Comparison of ENCODE assay signal across 12 cellular contexts in the genomic region with DNA sequence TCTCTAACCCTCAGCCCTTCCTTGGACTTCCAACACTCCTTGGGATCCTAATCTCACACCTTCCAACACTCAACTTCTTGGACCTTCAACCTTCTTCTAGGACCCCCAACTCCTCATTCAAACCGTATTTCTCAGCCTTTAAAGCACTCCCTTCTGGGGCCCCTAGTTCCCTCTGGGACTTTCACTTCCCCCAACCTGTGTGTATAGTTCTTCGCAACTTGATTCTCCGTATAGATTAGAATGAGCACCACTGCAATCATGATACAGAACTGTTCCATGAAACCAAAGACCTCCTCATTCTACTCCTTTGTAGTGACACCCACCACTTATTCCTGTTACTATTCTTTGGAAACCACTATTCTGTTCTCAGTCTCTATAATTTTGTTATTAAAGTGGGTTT.
A peak's percentile ranks its signal among the peaks of the same experiment; 100 is the strongest.
DNase-seq lines count a peak whose midpoint lies in the region; ATAC-seq and TF ChIP-seq lines count a peak whose summit lies in the region.
"Had no signal": no experiment of that assay in that cellular context is flagged by ENCODE, and none has a peak within 500 bp of the region (broad histone marks: within the 10 kb centered on the region; RNA-seq: fewer than 3 reads in every experiment).

No MANE protein-coding gene starts in this region.

- H3K27me3 Mint-ChIP-seq in activated CD4-positive, alpha-beta T cell treated with anti-CD3 and anti-CD28 coated beads, Interleukin-2, amount 10 ng/mL, durations not matched to agents 7 days and 5 days: no peaks in the 10 kb centered on the region
- H3K27me3 Mint-ChIP-seq in activated T-helper 2 cell treated with anti-CD3 and anti-CD28 coated beads, Interferon-gamma antibody, Interleukin-2, Interleukin-4, amounts not matched to agents 10 μg/mL and 5 μg/mL and 100 μg/mL, durations not matched to agents 14 hours and 24 hours and 36 hours (ENCODE audit: low read depth): no peaks in the 10 kb centered on the region

- H3K4me1 Mint-ChIP-seq in activated CD4-positive, alpha-beta T cell treated with anti-CD3 and anti-CD28 coated beads, Interleukin-2, amount 10 ng/mL, durations not matched to agents 7 days and 5 days: peaks cover 12% of the 10 kb centered on the region
- peaks cover 31% of the 10 kb centered on the region for H3K4me1 Mint-ChIP-seq in activated T-helper 2 cell treated with anti-CD3 and anti-CD28 coated beads, Interferon-gamma antibody, Interleukin-2, Interleukin-4, amounts not matched to agents 10 μg/mL and 5 μg/mL and 100 μg/mL, durations not matched to agents 14 hours and 24 hours and 36 hours (ENCODE audit: low read depth)
- peaks cover 7% of the 10 kb centered on the region for H3K4me1 Mint-ChIP-seq in stimulated activated effector memory CD8-positive, alpha-beta T cell treated with anti-CD3 and anti-CD28 coated beads, Interleukin-12 subunit alpha, Interleukin-12 subunit beta, amount 100 ng/mL, for 72 hours
- H3K4me1 Mint-ChIP-seq: nephron had no signal

- CTCF ChIA-PET in activated CD4-positive, alpha-beta T cell treated with anti-CD3 and anti-CD28 coated beads, Interleukin-2, amount 10 ng/mL, durations not matched to agents 7 days and 5 days (lab: Charles Lee): no interaction called here

- TF ChIP-seq CTCF in testis (IDR thresholded peaks at IDR 0.05): no peak

- no peak overlapping the region for H3K4me3 ChIP-seq in testis

- POLR2A ChIA-PET in activated CD4-positive, alpha-beta T cell treated with anti-CD3 and anti-CD28 coated beads, Interleukin-2, amount 10 ng/mL, durations not matched to agents 7 days and 5 days (lab: Charles Lee): no interaction called here

- H3K27ac Mint-ChIP-seq in activated CD4-positive, alpha-beta T cell treated with anti-CD3 and anti-CD28 coated beads, Interleukin-2, amount 10 ng/mL, durations not matched to agents 7 days and 5 days: peak overlapping the region; percentile 3
- peak overlapping the region; percentile 92 for H3K27ac Mint-ChIP-seq in activated T-helper 2 cell treated with anti-CD3 and anti-CD28 coated beads, Interferon-gamma antibody, Interleukin-2, Interleukin-4, amounts not matched to agents 10 μg/mL and 5 μg/mL and 100 μg/mL, durations not matched to agents 14 hours and 24 hours and 36 hours
- peak overlapping the region; percentile 70 for H3K27ac Mint-ChIP-seq in stimulated activated effector memory CD8-positive, alpha-beta T cell treated with anti-CD3 and anti-CD28 coated beads, Interleukin-12 subunit alpha, Interleukin-12 subunit beta, amount 100 ng/mL, for 72 hours

- H3K36me3 Mint-ChIP-seq in activated CD4-positive, alpha-beta T cell treated with anti-CD3 and anti-CD28 coated beads, Interleukin-2, amount 10 ng/mL, durations not matched to agents 7 days and 5 days (ENCODE audit: low read depth): peaks cover 37% of the 10 kb centered on the region
- peaks cover 52% of the 10 kb centered on the region for H3K36me3 Mint-ChIP-seq in activated T-helper 2 cell treated with anti-CD3 and anti-CD28 coated beads, Interferon-gamma antibody, Interleukin-2, Interleukin-4, amounts not matched to agents 10 μg/mL and 5 μg/mL and 100 μg/mL, durations not matched to agents 14 hours and 24 hours and 36 hours (ENCODE audit: low read depth)
- peaks cover 95% of the 10 kb centered on the region for H3K36me3 Mint-ChIP-seq in stimulated activated effector memory CD8-positive, alpha-beta T cell treated with anti-CD3 and anti-CD28 coated beads, Interleukin-12 subunit alpha, Interleukin-12 subunit beta, amount 100 ng/mL, for 72 hours

- H3K9me3 Mint-ChIP-seq in activated CD4-positive, alpha-beta T cell treated with anti-CD3 and anti-CD28 coated beads, Interleukin-2, amount 10 ng/mL, durations not matched to agents 7 days and 5 days: no peaks in the 10 kb centered on the region
- H3K9me3 Mint-ChIP-seq in activated T-helper 2 cell treated with anti-CD3 and anti-CD28 coated beads, Interferon-gamma antibody, Interleukin-2, Interleukin-4, amounts not matched to agents 10 μg/mL and 5 μg/mL and 100 μg/mL, durations not matched to agents 14 hours and 24 hours and 36 hours: no peaks in the 10 kb centered on the region
- no peaks in the 10 kb centered on the region for H3K9me3 Mint-ChIP-seq in stimulated activated effector memory CD8-positive, alpha-beta T cell treated with anti-CD3 and anti-CD28 coated beads, Interleukin-12 subunit alpha, Interleukin-12 subunit beta, amount 100 ng/mL, for 72 hours
- H3K9me3 Mint-ChIP-seq: nephron had no signal

- no peak for DNase-seq in activated CD4-positive, alpha-beta T cell treated with anti-CD3 and anti-CD28 coated beads, Interleukin-2, amount 10 ng/mL, durations not matched to agents 7 days and 5 days
- no peak for DNase-seq in activated CD4-positive, alpha-beta T cell treated with anti-CD3 and anti-CD28 coated beads, Interleukin-2, amount 50 U/mL, for 4 hours
- DNase-seq in activated T-helper 2 cell treated with anti-CD3 and anti-CD28 coated beads, Interferon-gamma antibody, Interleukin-2, Interleukin-4, amounts not matched to agents 10 μg/mL and 5 μg/mL and 100 μg/mL, durations not matched to agents 14 hours and 24 hours and 36 hours (ENCODE audit: low spot score): no peak
- DNase-seq in stimulated activated effector memory CD8-positive, alpha-beta T cell treated with anti-CD3 and anti-CD28 coated beads, Interleukin-12 subunit alpha, Interleukin-12 subunit beta, amount 100 ng/mL, for 72 hours (ENCODE audit: low spot score in 2 of 2): no peak
- DNase-seq in central memory CD4-positive, alpha-beta T cell: no peak
- DNase-seq in testis: no peak
- DNase-seq in NCI-H2227 (lab: John Stamatoyannopoulos, UW; ENCODE audit: unreplicated experiment): no peak
- DNase-seq: ACHN, HCEC 1CT, NCI-H1092 treated with DMSO at 0.1 percent for 48 hours had no signal

- H3K9me3 ChIP-seq in testis: no peaks in the 10 kb centered on the region

- no peak overlapping the region for H3K27ac ChIP-seq in testis

- TF ChIP-seq POLR2A in testis (IDR thresholded peaks at IDR 0.05): no peak

- H3K4me3 Mint-ChIP-seq in activated CD4-positive, alpha-beta T cell treated with anti-CD3 and anti-CD28 coated beads, Interleukin-2, amount 10 ng/mL, durations not matched to agents 7 days and 5 days: no peak overlapping the region
- peak overlapping the region; percentile 47 for H3K4me3 Mint-ChIP-seq in activated T-helper 2 cell treated with anti-CD3 and anti-CD28 coated beads, Interferon-gamma antibody, Interleukin-2, Interleukin-4, amounts not matched to agents 10 μg/mL and 5 μg/mL and 100 μg/mL, durations not matched to agents 14 hours and 24 hours and 36 hours (ENCODE audit: low read depth)
- no peak overlapping the region for H3K4me3 Mint-ChIP-seq in stimulated activated effector memory CD8-positive, alpha-beta T cell treated with anti-CD3 and anti-CD28 coated beads, Interleukin-12 subunit alpha, Interleukin-12 subunit beta, amount 100 ng/mL, for 72 hours
- H3K4me3 Mint-ChIP-seq: nephron had no signal

- intact Hi-C loops in activated T-helper 2 cell treated with anti-CD3 and anti-CD28 coated beads, Interferon-gamma antibody, Interleukin-2, Interleukin-4, amounts not matched to agents 10 μg/mL and 5 μg/mL and 100 μg/mL, durations not matched to agents 14 hours and 24 hours and 36 hours (cut with micrococcal nuclease): loop anchor here (1.0 kb wide), 1 partner anchor 9 kb away; no protein-coding TSS in a partner anchor
- intact Hi-C loops in testis (cut with DNase I; ENCODE audit: low total_unique reads): no loop called here

- H3K4me1 ChIP-seq in testis: no peaks in the 10 kb centered on the region

- H3K27me3 ChIP-seq in testis: no peaks in the 10 kb centered on the region

- H3K36me3 ChIP-seq in testis (ENCODE audit: low read depth, missing control alignments): no peaks in the 10 kb centered on the region

- peak; percentile 57 for ATAC-seq in HG03342 (IDR thresholded peaks at IDR 0.05; ENCODE audit: unreplicated experiment)
- ATAC-seq in stimulated activated effector memory CD8-positive, alpha-beta T cell treated with anti-CD3 and anti-CD28 coated beads, Interleukin-12 subunit alpha, Interleukin-12 subunit beta, amount 100 ng/mL, for 72 hours: no peak

- WGBS in testis, 2 donors: 79 to 93% methylated on average over 3 of the region's 3 CpGs

Comparison
In these comparisons a context has a peak if more than half of its experiments do, and no peak if none do; other contexts are left out.
1. H3K27ac Mint-ChIP-seq: peak in every context shown above with its lines; median percentile 92 in activated T-helper 2 cell treated with anti-CD3 and anti-CD28 coated beads, Interferon-gamma antibody, Interleukin-2, Interleukin-4, amounts not matched to agents 10 μg/mL and 5 μg/mL and 100 μg/mL, durations not matched to agents 14 hours and 24 hours and 36 hours; 70 in stimulated activated effector memory CD8-positive, alpha-beta T cell treated with anti-CD3 and anti-CD28 coated beads, Interleukin-12 subunit alpha, Interleukin-12 subunit beta, amount 100 ng/mL, for 72 hours; 3 in activated CD4-positive, alpha-beta T cell treated with anti-CD3 and anti-CD28 coated beads, Interleukin-2, amount 10 ng/mL, durations not matched to agents 7 days and 5 days.